In genomic region chr6:117908246-117909107, GRCh38 we compare ENCODE assay signal across 9 cellular contexts. TPM values are rescaled to one million over a fixed set of nuclear protein-coding genes. Genes with fewer than 3 reads are reported as not detected.
A peak's percentile ranks its signal among the peaks of the same experiment; 100 is the strongest.
DNase-seq lines count a peak whose midpoint lies in the region; ATAC-seq and TF ChIP-seq lines count a peak whose summit lies in the region.
"Had no signal": no experiment of that assay in that cellular context is flagged by ENCODE, and none has a peak within 500 bp of the region (broad histone marks: within the 10 kb centered on the region; RNA-seq: fewer than 3 reads in every experiment).

No MANE protein-coding gene starts in this region.

- H3K36me3 ChIP-seq in muscle layer of colon (ENCODE audit: insufficient read depth, low read length) (no peaks in the 10 kb centered on the region), vagina (no peaks in the 10 kb centered on the region)

- H3K27me3 ChIP-seq in muscle layer of colon (ENCODE audit: control insufficient read depth in 1 of 2, insufficient read depth in 2 of 2, low read length in 2 of 2), result peaks cover 11 to 34% of the 10 kb centered on the region in 2 donors
- no peaks in the 10 kb centered on the region for H3K27me3 ChIP-seq in vagina

- H3K9ac ChIP-seq in muscle layer of colon (ENCODE audit: low read length), result no peak overlapping the region

- H3K27ac ChIP-seq in cingulate gyrus (ENCODE audit: low read depth, low read length), result peak overlapping the region; percentile 39
- H3K27ac ChIP-seq in muscle layer of colon (ENCODE audit: low read depth, low read length), result no peak overlapping the region
- no peak overlapping the region for H3K27ac ChIP-seq in vagina

- peak; percentile 10 for DNase-seq in activated naive CD4-positive, alpha-beta T cell treated with anti-CD3 and anti-CD28 coated beads, Interleukin-2, amount 50 U/mL, for 16 hours
- DNase-seq in activated naive CD4-positive, alpha-beta T cell treated with anti-CD3 and anti-CD28 coated beads, Interleukin-2, amount 50 U/mL, for 72 hours (ENCODE audit: low spot score in 2 of 2), result no peak
- DNase-seq in vagina (ENCODE audit: extremely low spot score in 2 of 2) (no peak), posterior vena cava (ENCODE audit: low spot score) (no peak), putamen (ENCODE audit: low spot score) (no peak), GOT3 (lab: John Stamatoyannopoulos, UW) (no peak)

- H3K4me1 ChIP-seq in muscle layer of colon (ENCODE audit: insufficient read depth, low read length) (no peaks in the 10 kb centered on the region), vagina (peaks cover 9% of the 10 kb centered on the region)

- peak overlapping the region; percentile 5 to 61 for H3K4me3 ChIP-seq in muscle layer of colon (ENCODE audit: low read depth in 1 of 2, low read length in 2 of 2)
- peak overlapping the region; percentile 44 to 63 for H3K4me3 ChIP-seq in vagina

- no peak for TF ChIP-seq CTCF in vagina (IDR thresholded peaks at IDR 0.05)

- peaks cover 0 to 14% of the 10 kb centered on the region in 2 donors for H3K36me3 Mint-ChIP-seq in activated naive CD4-positive, alpha-beta T cell treated with anti-CD3 and anti-CD28 coated beads, Interleukin-2, amount 50 U/mL, for 72 hours

- no peak for TF ChIP-seq POLR2A in vagina (IDR thresholded peaks at IDR 0.05)

- no peaks in the 10 kb centered on the region for H3K9me3 Mint-ChIP-seq in activated naive CD4-positive, alpha-beta T cell treated with anti-CD3 and anti-CD28 coated beads, Interleukin-2, amount 50 U/mL, for 72 hours

- H3K9me3 ChIP-seq in muscle layer of colon (ENCODE audit: low read length), result no peaks in the 10 kb centered on the region
- no peaks in the 10 kb centered on the region for H3K9me3 ChIP-seq in vagina

- intact Hi-C loops in vagina (cut with DNase I), result no loop called here
- intact Hi-C loops in posterior vena cava (cut with DNase I), result no loop called here

- no peak overlapping the region for H3K27ac Mint-ChIP-seq in activated naive CD4-positive, alpha-beta T cell treated with anti-CD3 and anti-CD28 coated beads, Interleukin-2, amount 50 U/mL, for 72 hours

- ATAC-seq in activated naive CD4-positive, alpha-beta T cell treated with anti-CD3 and anti-CD28 coated beads, Interleukin-2, amount 50 U/mL, for 72 hours, result no peak

RNA-seq across cellular contexts. Expression of gene SLC35F1, which starts 1.4 kb away (rescaled TPM):
- total RNA-seq in activated naive CD4-positive, alpha-beta T cell treated with anti-CD3 and anti-CD28 coated beads, Interleukin-2, amount 50 U/mL, for 72 hours, result not detected
- total RNA-seq in vagina (2.7 TPM), posterior vena cava (1 to 10 TPM; 1.2 to 3.6 TPM)
- total RNA-seq: LHCN-M2 had no signal
